In genomic region chr1:156070523-156070922, GRCh38 we compare ENCODE assay signal across 17 cellular contexts. TPM values are rescaled to one million over a fixed set of nuclear protein-coding genes. Genes with fewer than 3 reads are reported as not detected.
DNase-seq lines count a peak whose midpoint lies in the region; ATAC-seq, FAIRE-seq and TF ChIP-seq lines count a peak whose summit lies in the region.
"Had no signal": no experiment of that assay in that cellular context is flagged by ENCODE, and none has a peak within 500 bp of the region (broad histone marks: within the 10 kb centered on the region; RNA-seq: fewer than 3 reads in every experiment).

No MANE protein-coding gene starts in this region.

- DNase-seq in HepG2 (ENCODE audit: low spot score) (no peak), NCI-H446 (lab: John Stamatoyannopoulos, UW) (peak; percentile 81 to 93), endothelial cell (ENCODE audit: low spot score) (no peak), frontal cortex (ENCODE audit: low spot score in 2 of 2) (no peak)
- DNase-seq in stimulated activated CD4-positive, alpha-beta T cell treated with anti-CD3 and anti-CD28 coated beads, Interleukin-1b, Interleukin-23, amount 100 ng/mL, for 48 hours: no peak
- DNase-seq in CD4-positive, alpha-beta T cell: no peak
- DNase-seq: activated CD4-positive, CD25-positive, alpha-beta regulatory T cell treated with anti-CD3 and anti-CD28 coated beads, Interleukin-2, amount 50 U/mL, for 72 hours; caudate nucleus; EL; HFFc6; pancreas; stimulated activated CD4-positive, alpha-beta T cell treated with anti-CD3 and anti-CD28 coated beads, Interleukin-4, amount 100 ng/mL, for 4 hours; stimulated activated CD8-positive, alpha-beta memory T cell treated with anti-CD3 and anti-CD28 coated beads, Interleukin-4, amount 100 ng/mL, for 48 hours had no signal

- no TSS peak for BruUV-seq in HepG2 (replicated peaks; lab: Mats Ljungman, UMichigan)

- H3K9me3 Mint-ChIP-seq in endothelial cell (ENCODE audit: unreplicated experiment): no peaks in the 10 kb centered on the region
- H3K9me3 Mint-ChIP-seq in CD4-positive, alpha-beta T cell: no peaks in the 10 kb centered on the region
- H3K9me3 Mint-ChIP-seq: activated T-helper 17 cell treated with anti-CD3 and anti-CD28 coated beads, Interleukin-2, amount 50 U/mL, for 72 hours; HFFc6 had no signal

- POLR2A ChIA-PET in HepG2 (lab: Yijun Ruan, JAX): no interaction called here
- POLR2A ChIA-PET in CD4-positive, alpha-beta T cell (lab: Charles Lee): no interaction called here

- H3K27ac ChIP-seq in liver (ENCODE audit: low read depth in 1 of 2, low read length in 2 of 2): peak overlapping the region; percentile 78 to 86
- no peak overlapping the region for H3K27ac ChIP-seq in HepG2 (ENCODE audit: extremely low read length, insufficient read depth, low read length)
- no peak overlapping the region for H3K27ac ChIP-seq in CD4-positive, alpha-beta T cell (ENCODE audit: low read depth, low read length)
- H3K27ac ChIP-seq: pancreas had no signal

- H3K4me3 ChIP-seq in liver (ENCODE audit: low read depth in 1 of 3, low read length in 3 of 3): peak overlapping the region in 1 of 3 donors; percentile 15
- no peak overlapping the region for H3K4me3 ChIP-seq in HepG2 (replicated peaks in 1 of 3; ENCODE audit: insufficient read depth in 1 of 3, low read depth in 2 of 3, low read length in 3 of 3)
- H3K4me3 ChIP-seq: pancreas had no signal

- H3K4me3 Mint-ChIP-seq in endothelial cell (ENCODE audit: unreplicated experiment): no peak overlapping the region
- no peak overlapping the region for H3K4me3 Mint-ChIP-seq in CD4-positive, alpha-beta T cell
- H3K4me3 Mint-ChIP-seq: activated T-helper 17 cell treated with anti-CD3 and anti-CD28 coated beads, Interleukin-2, amount 50 U/mL, for 72 hours; HFFc6 had no signal

- H3K36me3 ChIP-seq in liver (ENCODE audit: control insufficient read depth in 4 of 4, insufficient read depth in 3 of 4, low read depth in 1 of 4, low read length in 3 of 4) (no peaks in the 10 kb centered on the region), HepG2 (replicated peaks in 1 of 2; ENCODE audit: control insufficient read depth in 1 of 2, insufficient read depth in 2 of 2, low read length in 2 of 2) (no peaks in the 10 kb centered on the region; a peak in 1 of 5 replicates)

- H3K27me3 ChIP-seq in liver (ENCODE audit: control insufficient read depth in 4 of 4, insufficient read depth in 4 of 4, low read length in 3 of 4) (no peaks in the 10 kb centered on the region), HepG2 (ENCODE audit: control insufficient read depth in 1 of 2, insufficient read depth in 2 of 2, low read length in 2 of 2) (no peaks in the 10 kb centered on the region)
- H3K27me3 ChIP-seq in CD4-positive, alpha-beta T cell (ENCODE audit: control insufficient read depth, insufficient read depth, low read length): no peaks in the 10 kb centered on the region
- H3K27me3 ChIP-seq: pancreas had no signal

- in situ Hi-C loops in HepG2 (cut with HindIII; ENCODE audit: extremely low pct_ligation_motif_present, low pct_unique_long_range_greater_than_20kb): no loop called here

- ATAC-seq in HepG2 (no peak), GM18858 (IDR thresholded peaks at IDR 0.05; ENCODE audit: unreplicated experiment) (no peak)
- ATAC-seq in CD4-positive, alpha-beta T cell (ENCODE audit: poor library complexity): no peak
- ATAC-seq: activated T-helper 17 cell treated with anti-CD3 and anti-CD28 coated beads, Interleukin-2, amount 50 U/mL, for 72 hours; pancreas had no signal

- peak overlapping the region; percentile 85 for H3K27ac Mint-ChIP-seq in endothelial cell (ENCODE audit: unreplicated experiment)
- no peak overlapping the region for H3K27ac Mint-ChIP-seq in CD4-positive, alpha-beta T cell
- H3K27ac Mint-ChIP-seq: activated T-helper 17 cell treated with anti-CD3 and anti-CD28 coated beads, Interleukin-2, amount 50 U/mL, for 72 hours; HFFc6 had no signal

- TF ChIP-seq CTCF in liver (IDR thresholded peaks at IDR 0.05; ENCODE audit: low read depth, low read length, missing input control) (no peak), HepG2 (CRISPR knock-in tag; IDR thresholded peaks at IDR 0.05) (no peak), endothelial cell (IDR thresholded peaks at IDR 0.05; ENCODE audit: unreplicated experiment) (no peak)
- no peak for TF ChIP-seq CTCF in CD4-positive, alpha-beta T cell (IDR thresholded peaks at IDR 0.05)

- peaks cover 37% of the 10 kb centered on the region for H3K4me1 Mint-ChIP-seq in endothelial cell (ENCODE audit: unreplicated experiment)
- peaks cover 6% of the 10 kb centered on the region for H3K4me1 Mint-ChIP-seq in CD4-positive, alpha-beta T cell (ENCODE audit: low read depth)

- TF ChIP-seq EP300 in HepG2 (IDR thresholded peaks at IDR 0.05; ENCODE audit: low read depth in 2 of 2, low read length in 2 of 2): no peak
- no peak for TF ChIP-seq EP300 in HepG2 (CRISPR knock-in tag; IDR thresholded peaks at IDR 0.05; ENCODE audit: borderline replicate concordance)

- peaks cover 11% of the 10 kb centered on the region for H3K27me3 Mint-ChIP-seq in endothelial cell (ENCODE audit: unreplicated experiment)
- no peaks in the 10 kb centered on the region for H3K27me3 Mint-ChIP-seq in CD4-positive, alpha-beta T cell
- H3K27me3 Mint-ChIP-seq: activated T-helper 17 cell treated with anti-CD3 and anti-CD28 coated beads, Interleukin-2, amount 50 U/mL, for 72 hours had no signal

- CTCF ChIA-PET in HepG2 (lab: Yijun Ruan, JAX; ENCODE audit: low intra/inter-chr PET ratio, low total read pairs): no interaction called here
- CTCF ChIA-PET in CD4-positive, alpha-beta T cell (lab: Charles Lee): no interaction called here

- H3K4me1 ChIP-seq in liver (ENCODE audit: control insufficient read depth in 4 of 4, insufficient read depth in 4 of 4, low read length in 3 of 4) (peaks cover 10 to 32% (median 23%) of the 10 kb centered on the region in 4 donors), HepG2 (ENCODE audit: insufficient read depth, low read length) (peaks cover 37% of the 10 kb centered on the region)
- H3K4me1 ChIP-seq: pancreas had no signal

- no peak for TF ChIP-seq POLR2A in HepG2 (IDR thresholded peaks at IDR 0.05; ENCODE audit: insufficient read depth in 1 of 2, low read depth in 2 of 2, low read length in 2 of 2)

- 41% methylated on average over 5 of the region's 5 CpGs for WGBS in liver
- WGBS in HepG2 (ENCODE audit: low lambda C conversion rate): 68% methylated on average over 5 of the region's 5 CpGs

- peaks cover 21% of the 10 kb centered on the region for H3K36me3 Mint-ChIP-seq in endothelial cell (ENCODE audit: low read depth, unreplicated experiment)
- no peaks in the 10 kb centered on the region for H3K36me3 Mint-ChIP-seq in CD4-positive, alpha-beta T cell (ENCODE audit: low read depth)

- FAIRE-seq in HepG2 (lab: Jason Lieb, UNC) (no peak), frontal cortex (lab: Jason Lieb, UNC) (no peak)
- FAIRE-seq: pancreas had no signal

- intact Hi-C loops in HepG2 (cut with micrococcal nuclease; ENCODE audit: unreplicated experiment): no loop called here
- intact Hi-C loops in CD4-positive, alpha-beta T cell (cut with DNase I, micrococcal nuclease): no loop called here

- no peak overlapping the region for H3K4me2 ChIP-seq in HepG2 (ENCODE audit: low read depth, low read length)

- no peak overlapping the region for H2AFZ ChIP-seq in HepG2 (ENCODE audit: low read length)

- H3K9me3 ChIP-seq in liver (ENCODE audit: control insufficient read depth in 4 of 4, low read length in 3 of 4) (no peaks in the 10 kb centered on the region), HepG2 (ENCODE audit: low read length) (no peaks in the 10 kb centered on the region)
- no peaks in the 10 kb centered on the region for H3K9me3 ChIP-seq in CD4-positive, alpha-beta T cell (ENCODE audit: control insufficient read depth, low read length)
- H3K9me3 ChIP-seq: pancreas had no signal

- H3K79me2 ChIP-seq in HepG2 (ENCODE audit: insufficient read depth, low read length): no peaks in the 10 kb centered on the region

- no peaks in the 10 kb centered on the region for H4K20me1 ChIP-seq in HepG2 (ENCODE audit: insufficient read depth, low read length)

- H3K9ac ChIP-seq in liver (ENCODE audit: low read depth in 1 of 2, low read length in 2 of 2) (peak overlapping the region in 1 of 2 donors; percentile 50), HepG2 (ENCODE audit: insufficient read depth, low read depth, low read length) (no peak overlapping the region)

- TF ChIP-seq RAD21 in liver (IDR thresholded peaks at IDR 0.05): no peak
- TF ChIP-seq RAD21 in HepG2 (CRISPR knock-in tag; IDR thresholded peaks at IDR 0.05): no peak

RNA-seq across cellular contexts. Expression of gene RAB25, which starts 9.6 kb away (rescaled TPM):
- 1 to 10 TPM in 1 of 2 donors, under 1 TPM in 1; 0.67 to 1.0 TPM for total RNA-seq in liver
- polyA plus RNA-seq in liver: 1 to 10 TPM in 1 of 2 donors, under 1 TPM in 1; 0.82 to 2.0 TPM
- total RNA-seq in HepG2 (2016; rRNA removed; fragmentation: Illumina TruSeq; extraction: Trizol): 0.20 TPM in 1 of 2 replicates, not detected in the other
- total RNA-seq in HepG2 (2016; cell fraction: cytosol; rRNA removed; fragmentation: Illumina TruSeq; extraction: Trizol; ENCODE audit: low read depth): not detected in 2 replicates
- total RNA-seq in HepG2 (2016; cell fraction: insoluble cytoplasmic fraction; rRNA removed; fragmentation: Illumina TruSeq; extraction: Trizol): 0.17 TPM in 1 of 2 replicates, not detected in the other
- 0.17 TPM in 1 of 2 replicates, not detected in the other for total RNA-seq in HepG2 (2016; cell fraction: membrane; rRNA removed; fragmentation: Illumina TruSeq; extraction: Trizol)
- total RNA-seq in HepG2 (2016; cell fraction: nucleus; rRNA removed; fragmentation: Illumina TruSeq; extraction: Trizol): not detected in 2 replicates
- polyA plus RNA-seq in HepG2 (2011; rRNA removed): 0.12 and 0.22 TPM in 2 replicates
- polyA plus RNA-seq in HepG2 (2011; cell fraction: cytosol; rRNA removed): 0.12 and 0.21 TPM in 2 replicates
- polyA plus RNA-seq in HepG2 (2011; cell fraction: nucleus; rRNA removed): 0.33 and 0.37 TPM in 2 replicates
- 0.33 and 0.34 TPM in 2 replicates for polyA plus RNA-seq in HepG2 (2012)
- polyA plus RNA-seq in HepG2 (2016; cell fraction: cytosol; fragmentation: Illumina TruSeq; extraction: Trizol; ENCODE audit: low read depth): not detected in 2 replicates
- not detected in 2 replicates for polyA plus RNA-seq in HepG2 (2016; cell fraction: insoluble cytoplasmic fraction; fragmentation: Illumina TruSeq; extraction: Trizol; ENCODE audit: low read depth)
- polyA plus RNA-seq in HepG2 (2016; cell fraction: membrane; fragmentation: Illumina TruSeq; extraction: Trizol; ENCODE audit: low read depth): not detected in 2 replicates
- not detected in 2 replicates for polyA plus RNA-seq in HepG2 (2016; cell fraction: nucleus; fragmentation: Illumina TruSeq; extraction: Trizol; ENCODE audit: insufficient read depth, low read depth)
- polyA minus RNA-seq in HepG2 (2011; rRNA and poly(A)+ RNA removed; ENCODE audit: low replicate concordance): not detected in 2 replicates
- not detected in 2 replicates for polyA minus RNA-seq in HepG2 (2011; cell fraction: cytosol; rRNA and poly(A)+ RNA removed)
- polyA minus RNA-seq in HepG2 (2011; cell fraction: nucleus; rRNA and poly(A)+ RNA removed): not detected in 2 replicates
- 1.6 TPM for total RNA-seq in endothelial cell (ENCODE audit: unreplicated experiment)
- not detected for total RNA-seq in frontal cortex
- total RNA-seq in CD4-positive, alpha-beta T cell: 1 to 10 TPM in 1 of 2 experiments, under 1 TPM in 1; 0.58 to 1.3 TPM
- total RNA-seq: HFFc6, M059J had no signal

RNA-seq across cellular contexts. Expression of gene MEX3A, which starts 11.7 kb away (rescaled TPM):
- 1 to 10 TPM; 1.3 TPM for total RNA-seq in liver
- under 1 TPM; 0.52 to 0.56 TPM for polyA plus RNA-seq in liver
- 7.6 TPM in 2 replicates for total RNA-seq in HepG2 (2016; rRNA removed; fragmentation: Illumina TruSeq; extraction: Trizol)
- total RNA-seq in HepG2 (2016; cell fraction: cytosol; rRNA removed; fragmentation: Illumina TruSeq; extraction: Trizol; ENCODE audit: low read depth): 1.4 and 2.5 TPM in 2 replicates
- 5.3 and 7.9 TPM in 2 replicates for total RNA-seq in HepG2 (2016; cell fraction: insoluble cytoplasmic fraction; rRNA removed; fragmentation: Illumina TruSeq; extraction: Trizol)
- 4.5 and 7.8 TPM in 2 replicates for total RNA-seq in HepG2 (2016; cell fraction: membrane; rRNA removed; fragmentation: Illumina TruSeq; extraction: Trizol)
- total RNA-seq in HepG2 (2016; cell fraction: nucleus; rRNA removed; fragmentation: Illumina TruSeq; extraction: Trizol): 6.2 and 7.5 TPM in 2 replicates
- polyA plus RNA-seq in HepG2 (2011; rRNA removed): 9.0 and 9.1 TPM in 2 replicates
- polyA plus RNA-seq in HepG2 (2011; cell fraction: cytosol; rRNA removed): 7.3 and 8.1 TPM in 2 replicates
- 11.9 and 12.9 TPM in 2 replicates for polyA plus RNA-seq in HepG2 (2011; cell fraction: nucleus; rRNA removed)
- polyA plus RNA-seq in HepG2 (2012): 4.3 and 9.1 TPM in 2 replicates
- 2.9 and 3.3 TPM in 2 replicates for polyA plus RNA-seq in HepG2 (2016; cell fraction: cytosol; fragmentation: Illumina TruSeq; extraction: Trizol; ENCODE audit: low read depth)
- 10.7 and 11.1 TPM in 2 replicates for polyA plus RNA-seq in HepG2 (2016; cell fraction: insoluble cytoplasmic fraction; fragmentation: Illumina TruSeq; extraction: Trizol; ENCODE audit: low read depth)
- polyA plus RNA-seq in HepG2 (2016; cell fraction: membrane; fragmentation: Illumina TruSeq; extraction: Trizol; ENCODE audit: low read depth): 4.7 and 6.0 TPM in 2 replicates
- polyA plus RNA-seq in HepG2 (2016; cell fraction: nucleus; fragmentation: Illumina TruSeq; extraction: Trizol; ENCODE audit: insufficient read depth, low read depth): 14.7 and 15.4 TPM in 2 replicates
- 2.3 and 13.0 TPM in 2 replicates for polyA minus RNA-seq in HepG2 (2011; rRNA and poly(A)+ RNA removed; ENCODE audit: low replicate concordance)
- 10.6 and 11.8 TPM in 2 replicates for polyA minus RNA-seq in HepG2 (2011; cell fraction: cytosol; rRNA and poly(A)+ RNA removed)
- 4.1 and 6.2 TPM in 2 replicates for polyA minus RNA-seq in HepG2 (2011; cell fraction: nucleus; rRNA and poly(A)+ RNA removed)
- 63.9 TPM for total RNA-seq in endothelial cell (ENCODE audit: unreplicated experiment)
- 43.2 TPM for total RNA-seq in frontal cortex
- under 1 TPM; 0.27 to 0.36 TPM for total RNA-seq in CD4-positive, alpha-beta T cell

RNA-seq across cellular contexts. Expression of gene LAMTOR2, which starts 15.9 kb away (rescaled TPM):
- 10 to 100 TPM; 30.4 to 42.9 TPM for total RNA-seq in liver
- 100 to 1,000 TPM; 115 to 152 TPM for polyA plus RNA-seq in liver
- 66.4 and 84.0 TPM in 2 replicates for total RNA-seq in HepG2 (2016; rRNA removed; fragmentation: Illumina TruSeq; extraction: Trizol)
- total RNA-seq in HepG2 (2016; cell fraction: cytosol; rRNA removed; fragmentation: Illumina TruSeq; extraction: Trizol; ENCODE audit: low read depth): 39.6 and 58.1 TPM in 2 replicates
- 68.2 and 78.9 TPM in 2 replicates for total RNA-seq in HepG2 (2016; cell fraction: insoluble cytoplasmic fraction; rRNA removed; fragmentation: Illumina TruSeq; extraction: Trizol)
- 45.1 and 68.3 TPM in 2 replicates for total RNA-seq in HepG2 (2016; cell fraction: membrane; rRNA removed; fragmentation: Illumina TruSeq; extraction: Trizol)
- total RNA-seq in HepG2 (2016; cell fraction: nucleus; rRNA removed; fragmentation: Illumina TruSeq; extraction: Trizol): 22.4 and 23.2 TPM in 2 replicates
- 36.5 and 44.9 TPM in 2 replicates for polyA plus RNA-seq in HepG2 (2011; rRNA removed)
- 45.1 and 65.7 TPM in 2 replicates for polyA plus RNA-seq in HepG2 (2011; cell fraction: cytosol; rRNA removed)
- polyA plus RNA-seq in HepG2 (2011; cell fraction: nucleus; rRNA removed): 14.0 and 16.2 TPM in 2 replicates
- polyA plus RNA-seq in HepG2 (2012): 28.1 and 35.0 TPM in 2 replicates
- polyA plus RNA-seq in HepG2 (2016; cell fraction: cytosol; fragmentation: Illumina TruSeq; extraction: Trizol; ENCODE audit: low read depth): 49.1 and 78.5 TPM in 2 replicates
- polyA plus RNA-seq in HepG2 (2016; cell fraction: insoluble cytoplasmic fraction; fragmentation: Illumina TruSeq; extraction: Trizol; ENCODE audit: low read depth): 91.2 and 98.7 TPM in 2 replicates
- polyA plus RNA-seq in HepG2 (2016; cell fraction: membrane; fragmentation: Illumina TruSeq; extraction: Trizol; ENCODE audit: low read depth): 42.8 and 62.9 TPM in 2 replicates
- 45.4 and 50.6 TPM in 2 replicates for polyA plus RNA-seq in HepG2 (2016; cell fraction: nucleus; fragmentation: Illumina TruSeq; extraction: Trizol; ENCODE audit: insufficient read depth, low read depth)
- 18.1 and 65.8 TPM in 2 replicates for polyA minus RNA-seq in HepG2 (2011; rRNA and poly(A)+ RNA removed; ENCODE audit: low replicate concordance)
- polyA minus RNA-seq in HepG2 (2011; cell fraction: cytosol; rRNA and poly(A)+ RNA removed): 8.4 and 8.6 TPM in 2 replicates
- 6.3 and 9.4 TPM in 2 replicates for polyA minus RNA-seq in HepG2 (2011; cell fraction: nucleus; rRNA and poly(A)+ RNA removed)
- total RNA-seq in endothelial cell (ENCODE audit: unreplicated experiment): 82.4 TPM
- total RNA-seq in frontal cortex: 36.3 TPM
- 1 to 10 TPM; 7.0 to 8.7 TPM for total RNA-seq in CD4-positive, alpha-beta T cell

RNA-seq across cellular contexts. Expression of gene UBQLN4, which starts 16.9 kb away (rescaled TPM):
- 10 to 100 TPM in 1 of 2 donors, 1 to 10 TPM in 1; 9.2 to 13.5 TPM for total RNA-seq in liver
- 10 to 100 TPM in 1 of 2 donors, 1 to 10 TPM in 1; 7.4 to 17.8 TPM for polyA plus RNA-seq in liver
- total RNA-seq in HepG2 (2016; rRNA removed; fragmentation: Illumina TruSeq; extraction: Trizol): 31.5 and 33.2 TPM in 2 replicates
- 20.1 and 22.6 TPM in 2 replicates for total RNA-seq in HepG2 (2016; cell fraction: cytosol; rRNA removed; fragmentation: Illumina TruSeq; extraction: Trizol; ENCODE audit: low read depth)
- 29.3 and 31.9 TPM in 2 replicates for total RNA-seq in HepG2 (2016; cell fraction: insoluble cytoplasmic fraction; rRNA removed; fragmentation: Illumina TruSeq; extraction: Trizol)
- total RNA-seq in HepG2 (2016; cell fraction: membrane; rRNA removed; fragmentation: Illumina TruSeq; extraction: Trizol): 26.2 and 29.2 TPM in 2 replicates
- total RNA-seq in HepG2 (2016; cell fraction: nucleus; rRNA removed; fragmentation: Illumina TruSeq; extraction: Trizol): 21.0 and 23.5 TPM in 2 replicates
- polyA plus RNA-seq in HepG2 (2011; rRNA removed): 39.8 and 42.0 TPM in 2 replicates
- polyA plus RNA-seq in HepG2 (2011; cell fraction: cytosol; rRNA removed): 29.0 and 30.8 TPM in 2 replicates
- 55.5 and 56.3 TPM in 2 replicates for polyA plus RNA-seq in HepG2 (2011; cell fraction: nucleus; rRNA removed)
- 24.3 and 30.2 TPM in 2 replicates for polyA plus RNA-seq in HepG2 (2012)
- 6.2 and 6.6 TPM in 2 replicates for polyA plus RNA-seq in HepG2 (2016; cell fraction: cytosol; fragmentation: Illumina TruSeq; extraction: Trizol; ENCODE audit: low read depth)
- 36.9 and 41.7 TPM in 2 replicates for polyA plus RNA-seq in HepG2 (2016; cell fraction: insoluble cytoplasmic fraction; fragmentation: Illumina TruSeq; extraction: Trizol; ENCODE audit: low read depth)
- polyA plus RNA-seq in HepG2 (2016; cell fraction: membrane; fragmentation: Illumina TruSeq; extraction: Trizol; ENCODE audit: low read depth): 19.4 and 20.1 TPM in 2 replicates
- polyA plus RNA-seq in HepG2 (2016; cell fraction: nucleus; fragmentation: Illumina TruSeq; extraction: Trizol; ENCODE audit: insufficient read depth, low read depth): 54.4 and 62.1 TPM in 2 replicates
- polyA minus RNA-seq in HepG2 (2011; rRNA and poly(A)+ RNA removed; ENCODE audit: low replicate concordance): 59.1 and 110 TPM in 2 replicates
- 20.7 and 24.4 TPM in 2 replicates for polyA minus RNA-seq in HepG2 (2011; cell fraction: cytosol; rRNA and poly(A)+ RNA removed)
- 14.0 and 20.0 TPM in 2 replicates for polyA minus RNA-seq in HepG2 (2011; cell fraction: nucleus; rRNA and poly(A)+ RNA removed)
- 47.6 TPM for total RNA-seq in endothelial cell (ENCODE audit: unreplicated experiment)
- total RNA-seq in frontal cortex: 28.5 TPM
- 10 to 100 TPM; 10.6 to 11.9 TPM for total RNA-seq in CD4-positive, alpha-beta T cell

RNA-seq across cellular contexts. Expression of gene LMNA, which starts 44.0 kb away (rescaled TPM):
- total RNA-seq in liver (100 to 1,000 TPM in 1 of 2 donors, 10 to 100 TPM in 1; 89.4 to 160 TPM), HepG2 (2016; rRNA removed; fragmentation: Illumina TruSeq; extraction: Trizol) (190 and 225 TPM in 2 replicates), endothelial cell (ENCODE audit: unreplicated experiment) (35.8 TPM), frontal cortex (14.3 TPM)
- polyA plus RNA-seq in liver (100 to 1,000 TPM in 1 of 2 donors, 10 to 100 TPM in 1; 60.4 to 105 TPM), HepG2 (2011; rRNA removed) (107 and 110 TPM in 2 replicates)
- total RNA-seq in HepG2 (2016; cell fraction: cytosol; rRNA removed; fragmentation: Illumina TruSeq; extraction: Trizol; ENCODE audit: low read depth): 16.7 and 20.3 TPM in 2 replicates
- 150 and 214 TPM in 2 replicates for total RNA-seq in HepG2 (2016; cell fraction: insoluble cytoplasmic fraction; rRNA removed; fragmentation: Illumina TruSeq; extraction: Trizol)
- total RNA-seq in HepG2 (2016; cell fraction: membrane; rRNA removed; fragmentation: Illumina TruSeq; extraction: Trizol): 22.8 and 26.6 TPM in 2 replicates
- 106 and 117 TPM in 2 replicates for total RNA-seq in HepG2 (2016; cell fraction: nucleus; rRNA removed; fragmentation: Illumina TruSeq; extraction: Trizol)
- polyA plus RNA-seq in HepG2 (2011; cell fraction: cytosol; rRNA removed): 79.6 and 122 TPM in 2 replicates
- 236 and 366 TPM in 2 replicates for polyA plus RNA-seq in HepG2 (2011; cell fraction: nucleus; rRNA removed)
- polyA plus RNA-seq in HepG2 (2012): 86.7 and 101 TPM in 2 replicates
- 11.1 and 13.2 TPM in 2 replicates for polyA plus RNA-seq in HepG2 (2016; cell fraction: cytosol; fragmentation: Illumina TruSeq; extraction: Trizol; ENCODE audit: low read depth)
- polyA plus RNA-seq in HepG2 (2016; cell fraction: insoluble cytoplasmic fraction; fragmentation: Illumina TruSeq; extraction: Trizol; ENCODE audit: low read depth): 143 and 179 TPM in 2 replicates
- 12.6 and 16.9 TPM in 2 replicates for polyA plus RNA-seq in HepG2 (2016; cell fraction: membrane; fragmentation: Illumina TruSeq; extraction: Trizol; ENCODE audit: low read depth)
- polyA plus RNA-seq in HepG2 (2016; cell fraction: nucleus; fragmentation: Illumina TruSeq; extraction: Trizol; ENCODE audit: insufficient read depth, low read depth): 177 and 182 TPM in 2 replicates
- polyA minus RNA-seq in HepG2 (2011; rRNA and poly(A)+ RNA removed; ENCODE audit: low replicate concordance): 159 and 307 TPM in 2 replicates
- 120 and 130 TPM in 2 replicates for polyA minus RNA-seq in HepG2 (2011; cell fraction: cytosol; rRNA and poly(A)+ RNA removed)
- polyA minus RNA-seq in HepG2 (2011; cell fraction: nucleus; rRNA and poly(A)+ RNA removed): 67.7 and 70.4 TPM in 2 replicates
- total RNA-seq in CD4-positive, alpha-beta T cell: 100 to 1,000 TPM; 435 to 455 TPM

Comparison
In these comparisons a context has a peak if more than half of its experiments do, and no peak if none do; other contexts are left out.
1. H3K27ac ChIP-seq: peak in liver (2 of 2); none in HepG2 (single experiment) and CD4-positive, alpha-beta T cell (single experiment).
2. DNase-seq: peak in NCI-H446 (2 of 2); none in HepG2 (single experiment), endothelial cell (single experiment), frontal cortex (0 of 2), stimulated activated CD4-positive, alpha-beta T cell treated with anti-CD3 and anti-CD28 coated beads, Interleukin-1b, Interleukin-23, amount 100 ng/mL, for 48 hours (single experiment) and CD4-positive, alpha-beta T cell (0 of 10).